In genomic region chr9:14097215-14097614, GRCh38 we compare ENCODE assay signal across 9 cellular contexts.
DNase-seq lines count a peak whose midpoint lies in the region; ATAC-seq and TF ChIP-seq lines count a peak whose summit lies in the region.
"Had no signal": no experiment of that assay in that cellular context is flagged by ENCODE, and none has a peak within 500 bp of the region (broad histone marks: within the 10 kb centered on the region; RNA-seq: fewer than 3 reads in every experiment).

No MANE protein-coding gene starts in this region.

- DNase-seq in NCI-H82 (lab: John Stamatoyannopoulos, UW): peak; percentile 36
- peak; percentile 60 to 91 for DNase-seq in dermis microvascular lymphatic vessel endothelial cell (ENCODE audit: low read depth in 2 of 2)
- no peak for DNase-seq in lower lobe of right lung
- DNase-seq in tibial artery: no peak
- no peak for DNase-seq in activated naive CD4-positive, alpha-beta T cell treated with Interleukin-2 at 50 U/mL for 16 hours
- DNase-seq in hypothalamus (lab: John Stamatoyannopoulos, UW): no peak
- DNase-seq: activated T-cell treated with anti-CD3 and anti-CD28 coated beads, Interleukin-2, amount 50 U/mL, for 1 hour; MV-4-11 had no signal

- TF ChIP-seq CTCF in lower lobe of right lung (IDR thresholded peaks at IDR 0.05) (no peak), tibial artery (IDR thresholded peaks at IDR 0.05) (no peak)

- H3K27ac ChIP-seq in lower lobe of right lung: peak overlapping the region; percentile 81
- peak overlapping the region; percentile 72 to 74 for H3K27ac ChIP-seq in tibial artery

- peak; percentile 59 to 72 for ATAC-seq in lower lobe of right lung
- ATAC-seq in HG03565 (IDR thresholded peaks at IDR 0.05; ENCODE audit: unreplicated experiment): no peak

- H3K36me3 ChIP-seq in lower lobe of right lung (no peaks in the 10 kb centered on the region), tibial artery (no peaks in the 10 kb centered on the region)

- H3K4me3 ChIP-seq in lower lobe of right lung (peak overlapping the region; percentile 9), tibial artery (peak overlapping the region; percentile 29 to 42)

- intact Hi-C loops in lower lobe of right lung (cut with DNase I) (loop anchor here (10.0 kb wide), 1 partner anchor 218 kb away; the partner anchor contains the start of gene NFIB), tibial artery (cut with DNase I; ENCODE audit: low total_unique reads) (loop anchor here (10.0 kb wide), 2 partner anchors 218 to 652 kb away; partner anchors contain the start of gene NFIB)

- no peaks in the 10 kb centered on the region for H3K27me3 ChIP-seq in lower lobe of right lung (ENCODE audit: low read depth)
- no peaks in the 10 kb centered on the region for H3K27me3 ChIP-seq in tibial artery

- no peaks in the 10 kb centered on the region for H3K9me3 ChIP-seq in lower lobe of right lung
- H3K9me3 ChIP-seq in tibial artery: no peaks in the 10 kb centered on the region

- H3K4me1 ChIP-seq in lower lobe of right lung (peaks cover 40% of the 10 kb centered on the region), tibial artery (peaks cover 0 to 61% (median 30%) of the 10 kb centered on the region in 4 donors)

Comparison
In these comparisons a context has a peak if more than half of its experiments do, and no peak if none do; other contexts are left out.
1. DNase-seq: peak in NCI-H82 (single experiment) and dermis microvascular lymphatic vessel endothelial cell (2 of 2); none in lower lobe of right lung (single experiment), tibial artery (0 of 2), activated naive CD4-positive, alpha-beta T cell treated with Interleukin-2 at 50 U/mL for 16 hours (single experiment) and hypothalamus (0 of 51).